ENCODE assay signal across 8 cellular contexts in the genomic region with DNA sequence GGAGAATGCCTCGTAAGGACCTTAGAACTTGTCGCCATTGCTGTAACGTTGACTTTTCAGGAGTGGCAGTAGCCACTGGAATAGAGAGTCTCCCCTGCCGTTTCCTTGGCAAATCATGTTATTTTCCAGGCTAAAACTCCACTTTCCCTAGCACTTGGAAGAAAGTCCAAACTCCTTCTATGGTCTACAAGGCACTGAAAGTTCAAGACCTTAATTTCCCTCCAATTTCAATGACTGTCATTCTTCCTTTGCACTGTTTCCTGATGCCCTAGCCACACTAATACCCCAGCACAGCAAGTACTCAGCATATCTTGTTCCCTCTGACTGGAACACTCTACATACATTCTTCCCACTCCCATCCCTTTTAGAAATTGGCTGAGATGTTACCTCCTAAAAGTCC. TPM values are rescaled to one million over a fixed set of nuclear protein-coding genes. Genes with fewer than 3 reads are reported as not detected.
DNase-seq lines count a peak whose midpoint lies in the region; ATAC-seq and TF ChIP-seq lines count a peak whose summit lies in the region.

No MANE protein-coding gene starts in this region.

- H3K9me3 Mint-ChIP-seq in activated naive CD4-positive, alpha-beta T cell treated with anti-CD3 and anti-CD28 coated beads for 36 hours, result no peaks in the 10 kb centered on the region
- H3K9me3 Mint-ChIP-seq in type B pancreatic cell, result no peaks in the 10 kb centered on the region

- peaks cover 28% of the 10 kb centered on the region for H3K4me1 ChIP-seq in lower lobe of right lung

- ATAC-seq in lower lobe of right lung, result no peak
- ATAC-seq in HG02981 (IDR thresholded peaks at IDR 0.05; ENCODE audit: unreplicated experiment), result no peak

- peak overlapping the region; percentile 87 for H3K4me3 Mint-ChIP-seq in activated naive CD4-positive, alpha-beta T cell treated with anti-CD3 and anti-CD28 coated beads for 36 hours
- peak overlapping the region; percentile 80 for H3K4me3 Mint-ChIP-seq in type B pancreatic cell

- H3K27ac Mint-ChIP-seq in activated naive CD4-positive, alpha-beta T cell treated with anti-CD3 and anti-CD28 coated beads for 36 hours, result no peak overlapping the region
- H3K27ac Mint-ChIP-seq in type B pancreatic cell, result peak overlapping the region; percentile 14

- intact Hi-C loops in activated naive CD4-positive, alpha-beta T cell treated with anti-CD3 and anti-CD28 coated beads for 36 hours (cut with micrococcal nuclease), result loop anchor here (5.0 to 10.0 kb wide), 5 partner anchors 221 to 1439 kb away; partner anchors contain the start of genes MYB and STX7
- intact Hi-C loops in lower lobe of right lung (cut with DNase I), result no loop called here

- no peaks in the 10 kb centered on the region for H3K27me3 ChIP-seq in lower lobe of right lung (ENCODE audit: low read depth)

- H3K4me3 ChIP-seq in astrocyte of the cerebellum (ENCODE audit: low read depth, low read length) (peak overlapping the region; percentile 60), lower lobe of right lung (peak overlapping the region; percentile 86)

- H3K36me3 ChIP-seq in lower lobe of right lung, result no peaks in the 10 kb centered on the region

- peaks cover 21% of the 10 kb centered on the region for H3K4me1 Mint-ChIP-seq in activated naive CD4-positive, alpha-beta T cell treated with anti-CD3 and anti-CD28 coated beads for 36 hours (ENCODE audit: low read depth)
- peaks cover 29% of the 10 kb centered on the region for H3K4me1 Mint-ChIP-seq in type B pancreatic cell (ENCODE audit: unreplicated experiment)

- H3K36me3 Mint-ChIP-seq in activated naive CD4-positive, alpha-beta T cell treated with anti-CD3 and anti-CD28 coated beads for 36 hours (ENCODE audit: low read depth), result no peaks in the 10 kb centered on the region
- no peaks in the 10 kb centered on the region for H3K36me3 Mint-ChIP-seq in type B pancreatic cell

- DNase-seq in activated naive CD4-positive, alpha-beta T cell treated with anti-CD3 and anti-CD28 coated beads for 36 hours, result no peak
- DNase-seq in activated naive CD4-positive, alpha-beta T cell treated with anti-CD3 and anti-CD28 coated beads, Interleukin-2, amount 50 U/mL, for 16 hours, result no peak
- no peak for DNase-seq in astrocyte of the cerebellum (ENCODE audit: low read depth)
- DNase-seq in lower lobe of right lung, result no peak
- no peak for DNase-seq in type B pancreatic cell (ENCODE audit: extremely low spot score, unreplicated experiment)
- no peak for DNase-seq in activated CD4-positive, alpha-beta T cell treated with anti-CD3 and anti-CD28 coated beads for 4 hours
- no peak for DNase-seq in UCSD-AML1 (lab: John Stamatoyannopoulos, UW; ENCODE audit: unreplicated experiment)

- in situ Hi-C loops in astrocyte of the cerebellum (cut with HindIII; ENCODE audit: low sequenced_read_pairs), result no loop called here

- CTCF ChIA-PET in activated naive CD4-positive, alpha-beta T cell treated with anti-CD3 and anti-CD28 coated beads for 36 hours (lab: Charles Lee), result interaction anchor here (0.8 to 1.0 kb wide), 2 partner anchors 29 to 111 kb away, joined by 3 read pairs; no protein-coding TSS in a partner anchor

- no peaks in the 10 kb centered on the region for H3K27me3 Mint-ChIP-seq in activated naive CD4-positive, alpha-beta T cell treated with anti-CD3 and anti-CD28 coated beads for 36 hours (ENCODE audit: low read depth)
- H3K27me3 Mint-ChIP-seq in type B pancreatic cell, result peaks cover 17% of the 10 kb centered on the region

- peak overlapping the region; percentile 92 for H3K27ac ChIP-seq in lower lobe of right lung

- TF ChIP-seq CTCF in astrocyte of the cerebellum (IDR thresholded peaks at IDR 0.05; ENCODE audit: low read depth, low read length, missing control alignments), result no peak
- no peak for TF ChIP-seq CTCF in lower lobe of right lung (IDR thresholded peaks at IDR 0.05)
- TF ChIP-seq CTCF in type B pancreatic cell (conservative IDR thresholded peaks at IDR 0.05), result no peak

- no peaks in the 10 kb centered on the region for H3K9me3 ChIP-seq in lower lobe of right lung

RNA-seq across cellular contexts. Expression of gene TBPL1, which starts 1.8 kb away (rescaled TPM):
- 10 to 100 TPM; 27.0 to 27.6 TPM for total RNA-seq in activated naive CD4-positive, alpha-beta T cell treated with anti-CD3 and anti-CD28 coated beads for 36 hours
- total RNA-seq in lower lobe of right lung, result 21.1 TPM
- total RNA-seq in type B pancreatic cell (ENCODE audit: low replicate concordance), result 28.0 and 35.5 TPM in 2 replicates
